8 cellular contexts compared by ENCODE assay signal in genomic region chr10:23439452-23439919, GRCh38. TPM values are rescaled to one million over a fixed set of nuclear protein-coding genes. Genes with fewer than 3 reads are reported as not detected.
DNase-seq lines count a peak whose midpoint lies in the region; ATAC-seq, FAIRE-seq and TF ChIP-seq lines count a peak whose summit lies in the region.

No MANE protein-coding gene starts in this region.

- TF ChIP-seq CTCF in DND-41 (IDR thresholded peaks at IDR 0.05; ENCODE audit: borderline replicate concordance, extremely low read depth, low read length, poor library complexity, severe bottlenecking): no peak
- TF ChIP-seq CTCF in breast epithelium (IDR thresholded peaks at IDR 0.05): no peak
- no peak for TF ChIP-seq CTCF in lower lobe of right lung (IDR thresholded peaks at IDR 0.05)

- H3K27me3 ChIP-seq in DND-41 (ENCODE audit: insufficient read depth, low read length, poor library complexity): no peaks in the 10 kb centered on the region
- H3K27me3 ChIP-seq in breast epithelium: no peaks in the 10 kb centered on the region
- no peaks in the 10 kb centered on the region for H3K27me3 ChIP-seq in lower lobe of right lung (ENCODE audit: low read depth)

- H3K4me3 ChIP-seq in DND-41 (ENCODE audit: low read depth in 1 of 2, low read length in 2 of 2) (peak overlapping the region; percentile 66 to 67; a peak in 3 of 4 replicates), breast epithelium (peak overlapping the region; percentile 89 to 96 (median 92)), lower lobe of right lung (peak overlapping the region; percentile 77)
- H3K4me3 ChIP-seq in Jurkat, Clone E6-1 (ENCODE audit: low read length): peak overlapping the region; percentile 53

- H4K20me1 ChIP-seq in DND-41 (ENCODE audit: insufficient read depth, low read length): 0 out of 2 replicates have a peak, but pooled peaks cover 3% of the 10 kb centered on the region

- no peak for DNase-seq in DND-41
- DNase-seq in Jurkat, Clone E6-1 (ENCODE audit: low read depth, low spot score): no peak
- no peak for DNase-seq in breast epithelium (ENCODE audit: low spot score in 2 of 2)
- DNase-seq in lower lobe of right lung: no peak
- DNase-seq in urothelium cell line (ENCODE audit: low spot score): peak; percentile 21
- no peak for DNase-seq in SW480 (ENCODE audit: low spot score)
- DNase-seq in HuH-7 (ENCODE audit: low spot score): no peak

- no peak for FAIRE-seq in urothelium cell line (lab: Jason Lieb, UNC)

- H3K4me1 ChIP-seq in DND-41 (ENCODE audit: insufficient read depth, low read length): peaks cover 43% of the 10 kb centered on the region
- no peaks in the 10 kb centered on the region for H3K4me1 ChIP-seq in breast epithelium
- H3K4me1 ChIP-seq in lower lobe of right lung: peaks cover 32% of the 10 kb centered on the region

- peak; percentile 45 for ATAC-seq in DND-41 (ENCODE audit: insufficient read depth, low read depth)
- peak; percentile 6 for ATAC-seq in GM21423 (IDR thresholded peaks at IDR 0.05; ENCODE audit: unreplicated experiment)
- no peak for ATAC-seq in lower lobe of right lung

- H3K9me3 ChIP-seq in DND-41 (ENCODE audit: insufficient read depth, low read length, severe bottlenecking) (no peaks in the 10 kb centered on the region), breast epithelium (no peaks in the 10 kb centered on the region), lower lobe of right lung (no peaks in the 10 kb centered on the region)

- peak overlapping the region; percentile 71 for H2AFZ ChIP-seq in DND-41 (ENCODE audit: low read depth, low read length)

- H3K4me2 ChIP-seq in DND-41 (ENCODE audit: insufficient read depth, low read length): peak overlapping the region; percentile 83

- H3K27ac ChIP-seq in DND-41 (ENCODE audit: low read length): peak overlapping the region; percentile 72
- H3K27ac ChIP-seq in breast epithelium: peak overlapping the region; percentile 97
- peak overlapping the region; percentile 96 for H3K27ac ChIP-seq in lower lobe of right lung

- intact Hi-C loops in breast epithelium (cut with DNase I; ENCODE audit: low total_unique reads) (no loop called here), lower lobe of right lung (cut with DNase I) (no loop called here)

- peaks cover 29% of the 10 kb centered on the region for H3K79me2 ChIP-seq in DND-41 (ENCODE audit: insufficient read depth, low read length)

- TF ChIP-seq POLR2A in breast epithelium (IDR thresholded peaks at IDR 0.05): no peak

- H3K36me3 ChIP-seq in DND-41 (ENCODE audit: insufficient read depth, low read length) (peaks cover 16% of the 10 kb centered on the region), breast epithelium (no peaks in the 10 kb centered on the region), lower lobe of right lung (no peaks in the 10 kb centered on the region)

- peak overlapping the region; percentile 85 for H3K9ac ChIP-seq in DND-41 (ENCODE audit: low read depth, low read length)

RNA-seq across cellular contexts. Expression of gene OTUD1, which starts 0.6 kb away (rescaled TPM):
- 2.8 TPM for polyA plus RNA-seq in Jurkat, Clone E6-1 (2012; ENCODE audit: insufficient read depth, insufficient read length)
- total RNA-seq in breast epithelium (10 to 100 TPM in 2 of 3 donors, 1 to 10 TPM in 1; 8.8 to 20.2 (median 15.7) TPM), lower lobe of right lung (31.4 TPM)

Comparison
In these comparisons a context has a peak if more than half of its experiments do, and no peak if none do; other contexts are left out.
1. ATAC-seq: peak in DND-41 (single experiment) and GM21423 (single experiment); none in lower lobe of right lung (0 of 2).
2. Peak in every context shown above with its lines, with median percentiles within 50 percentile points of each other: H3K27ac ChIP-seq and H3K4me3 ChIP-seq.